In genomic region chr4:143699331-143700059, GRCh38 we compare ENCODE assay signal across 18 cellular contexts. TPM values are rescaled to one million over a fixed set of nuclear protein-coding genes. Genes with fewer than 3 reads are reported as not detected.
DNase-seq lines count a peak whose midpoint lies in the region; FAIRE-seq and TF ChIP-seq lines count a peak whose summit lies in the region.
"Had no signal": no experiment of that assay in that cellular context is flagged by ENCODE, and none has a peak within 500 bp of the region (broad histone marks: within the 10 kb centered on the region; RNA-seq: fewer than 3 reads in every experiment).

No MANE protein-coding gene starts in this region.

- no peaks in the 10 kb centered on the region for H3K9me2 ChIP-seq in OCI-LY7 (ENCODE audit: insufficient read depth, low read length)

- no TSS peak for BruUV-seq in OCI-LY7 (replicated peaks; lab: Mats Ljungman, UMichigan)

- no peak for TF ChIP-seq POLR2A in stomach (IDR thresholded peaks at IDR 0.05)

- H3K9me3 Mint-ChIP-seq in T-helper 2 cell treated with Interferon-gamma antibody and Interleukin-4, amounts not matched to agents 5 μg/mL and 100 μg/mL, for 36 hours: no peaks in the 10 kb centered on the region
- H3K9me3 Mint-ChIP-seq in astrocyte (ENCODE audit: unreplicated experiment) (peaks cover 16% of the 10 kb centered on the region), chondrocyte (ENCODE audit: low read depth) (peaks cover 12% of the 10 kb centered on the region)

- no peaks in the 10 kb centered on the region for H3K79me2 ChIP-seq in astrocyte (ENCODE audit: insufficient read depth, low read length)
- no peaks in the 10 kb centered on the region for H3K79me2 ChIP-seq in OCI-LY7 (ENCODE audit: insufficient read depth, low read depth, low read length)

- WGBS in stomach, 5 donors: 36 to 79% (median 43%) methylated on average over 20 to 41 of the region's 41 CpGs

- TF ChIP-seq CTCF in astrocyte (IDR thresholded peaks at IDR 0.05; ENCODE audit: insufficient read depth, low read depth, low read length): no peak
- TF ChIP-seq CTCF in stomach (IDR thresholded peaks at IDR 0.05): no peak
- TF ChIP-seq CTCF in chondrocyte (IDR thresholded peaks at IDR 0.05): no peak
- no peak for TF ChIP-seq CTCF in OCI-LY7 (conservative IDR thresholded peaks at IDR 0.05; ENCODE audit: low read length)

- H3K4me3 ChIP-seq in astrocyte (ENCODE audit: insufficient read depth, low read depth, low read length): no peak overlapping the region
- H3K4me3 ChIP-seq in stomach: peak overlapping the region; percentile 29 to 48 (median 40)
- no peak overlapping the region for H3K4me3 ChIP-seq in OCI-LY7 (ENCODE audit: low read depth, low read length, poor library complexity, severe bottlenecking)

- H3K36me3 Mint-ChIP-seq in T-helper 2 cell treated with Interferon-gamma antibody and Interleukin-4, amounts not matched to agents 5 μg/mL and 100 μg/mL, for 36 hours (ENCODE audit: low read depth): no peaks in the 10 kb centered on the region
- peaks cover 6% of the 10 kb centered on the region for H3K36me3 Mint-ChIP-seq in astrocyte (ENCODE audit: low read depth, unreplicated experiment)
- H3K36me3 Mint-ChIP-seq in chondrocyte (ENCODE audit: low read depth): no peaks in the 10 kb centered on the region

- H3K36me3 ChIP-seq in astrocyte (ENCODE audit: insufficient read depth, low read length) (no peaks in the 10 kb centered on the region), stomach (no peaks in the 10 kb centered on the region), OCI-LY7 (ENCODE audit: insufficient read depth, low read length) (no peaks in the 10 kb centered on the region)

- peak overlapping the region; percentile 76 for H3K4me3 Mint-ChIP-seq in T-helper 2 cell treated with Interferon-gamma antibody and Interleukin-4, amounts not matched to agents 5 μg/mL and 100 μg/mL, for 36 hours
- H3K4me3 Mint-ChIP-seq in astrocyte (ENCODE audit: unreplicated experiment) (no peak overlapping the region), chondrocyte (ENCODE audit: unreplicated experiment) (no peak overlapping the region)

- H2AFZ ChIP-seq in astrocyte (ENCODE audit: low read depth, low read length) (peak overlapping the region; percentile 15), OCI-LY7 (ENCODE audit: low read length) (no peak overlapping the region)

- H4K20me1 ChIP-seq in astrocyte (ENCODE audit: insufficient read depth, low read length) (no peaks in the 10 kb centered on the region), OCI-LY7 (ENCODE audit: insufficient read depth, low read length) (no peaks in the 10 kb centered on the region)

- H3K4me2 ChIP-seq in astrocyte (ENCODE audit: low read length) (peak overlapping the region; percentile 69), OCI-LY7 (ENCODE audit: low read length) (no peak overlapping the region)

- H3K27ac Mint-ChIP-seq in T-helper 2 cell treated with Interferon-gamma antibody and Interleukin-4, amounts not matched to agents 5 μg/mL and 100 μg/mL, for 36 hours: no peak overlapping the region
- H3K27ac Mint-ChIP-seq in astrocyte (ENCODE audit: unreplicated experiment): no peak overlapping the region
- H3K27ac Mint-ChIP-seq in chondrocyte (ENCODE audit: unreplicated experiment): no peak overlapping the region

- FAIRE-seq in astrocyte (lab: Jason Lieb, UNC): no peak
- FAIRE-seq: D721Med had no signal

- H3K27ac ChIP-seq in astrocyte (ENCODE audit: low read depth, low read length) (no peak overlapping the region), stomach (no peak overlapping the region), OCI-LY7 (ENCODE audit: low read depth, low read length, poor library complexity, severe bottlenecking) (no peak overlapping the region)

- H3K9me3 ChIP-seq in astrocyte (ENCODE audit: insufficient read depth, low read depth, low read length) (no peaks in the 10 kb centered on the region), stomach (no peaks in the 10 kb centered on the region), OCI-LY7 (ENCODE audit: low read length) (no peaks in the 10 kb centered on the region)

- no peak for TF ChIP-seq EP300 in stomach (IDR thresholded peaks at IDR 0.05)

- H3K27me3 ChIP-seq in astrocyte (ENCODE audit: insufficient read depth, low read length) (peaks cover 35% of the 10 kb centered on the region), stomach (peaks cover 7 to 57% (median 28%) of the 10 kb centered on the region in 3 donors)

- no peak for DNase-seq in T-helper 2 cell treated with Interferon-gamma antibody and Interleukin-4, amounts not matched to agents 5 μg/mL and 100 μg/mL, for 36 hours (ENCODE audit: low spot score)
- no peak for DNase-seq in T-helper 2 cell
- DNase-seq in astrocyte (ENCODE audit: low read depth): no peak
- DNase-seq in islet precursor cell: peak; percentile 51
- no peak for DNase-seq in stomach
- no peak for DNase-seq in chondrocyte (ENCODE audit: low spot score)
- DNase-seq in OCI-LY7 (ENCODE audit: low spot score): no peak
- DNase-seq in NCI-H526 treated with DMSO at 0.1 percent for 48 hours (lab: John Stamatoyannopoulos, UW): no peak
- DNase-seq: 8988T; activated CD4-positive, alpha-beta T cell treated with anti-CD3 and anti-CD28 coated beads for 4 hours; NCI-H1105; stimulated activated CD4-positive, alpha-beta T cell treated with anti-CD3 and anti-CD28 coated beads, Interleukin-4, amount 100 ng/mL, for 4 hours; substantia nigra had no signal

- POLR2A ChIA-PET in OCI-LY7 (lab: Charles Lee): no interaction called here

- CTCF ChIA-PET in OCI-LY7 (lab: Charles Lee; ENCODE audit: unreplicated experiment): no interaction called here

- H3K4me1 ChIP-seq in astrocyte (ENCODE audit: insufficient read depth, low read length) (peaks cover 5% of the 10 kb centered on the region), stomach (peaks cover 15 to 22% (median 18%) of the 10 kb centered on the region in 4 donors), OCI-LY7 (ENCODE audit: insufficient read depth, low read length, poor library complexity, severe bottlenecking) (no peaks in the 10 kb centered on the region)

- intact Hi-C loops in stomach (cut with DNase I; ENCODE audit: low total_unique reads): no loop called here
- intact Hi-C loops in OCI-LY7 (cut with micrococcal nuclease; ENCODE audit: unreplicated experiment): no loop called here

- no peak overlapping the region for H3K9ac ChIP-seq in astrocyte (ENCODE audit: low read length)

- peaks cover 61% of the 10 kb centered on the region for H3K27me3 Mint-ChIP-seq in T-helper 2 cell treated with Interferon-gamma antibody and Interleukin-4, amounts not matched to agents 5 μg/mL and 100 μg/mL, for 36 hours (ENCODE audit: low read depth)
- peaks cover 64% of the 10 kb centered on the region for H3K27me3 Mint-ChIP-seq in astrocyte (ENCODE audit: low read depth, unreplicated experiment)
- H3K27me3 Mint-ChIP-seq in chondrocyte (ENCODE audit: low read depth): peaks cover 58% of the 10 kb centered on the region

- H3K4me1 Mint-ChIP-seq in T-helper 2 cell treated with Interferon-gamma antibody and Interleukin-4, amounts not matched to agents 5 μg/mL and 100 μg/mL, for 36 hours (ENCODE audit: low read depth): peaks cover 8% of the 10 kb centered on the region
- no peaks in the 10 kb centered on the region for H3K4me1 Mint-ChIP-seq in astrocyte (ENCODE audit: low read depth, unreplicated experiment)
- H3K4me1 Mint-ChIP-seq in chondrocyte (ENCODE audit: low read depth): peaks cover 7% of the 10 kb centered on the region

RNA-seq across cellular contexts. Expression of gene FREM3, which starts 1.0 kb away (rescaled TPM):
- not detected in 2 replicates for total RNA-seq in astrocyte
- under 1 TPM in 1 of 5 donors, not detected in 4; 0.18 TPM for total RNA-seq in stomach
- polyA plus RNA-seq in stomach: under 1 TPM in 1 of 3 donors, not detected in 2; 0.03 TPM
- not detected in 3 replicates for total RNA-seq in chondrocyte
- total RNA-seq in OCI-LY7 (2014; rRNA removed; shearing (Covaris generic)): not detected in 2 replicates
- not detected in 2 replicates for total RNA-seq in OCI-LY7 (2022)
- total RNA-seq: fibroblast of villous mesenchyme, lower leg skin, posterior vena cava, SK-MEL-5 had no signal

Comparison
In these comparisons a context has a peak if more than half of its experiments do, and no peak if none do; other contexts are left out.
1. H3K4me3 ChIP-seq: peak in stomach (4 of 4); none in astrocyte (single experiment) and OCI-LY7 (single experiment).